Comparison of ENCODE assay signal across 1 cellular context in genomic region chr22:21652547-21653545, GRCh38.
TF ChIP-seq lines count a peak whose summit lies in the region.

No MANE protein-coding gene starts in this region.

TF ChIP-seq in A549, 52 proteins besides CTCF, POLR2A, EP300 and RAD21:
- TF ChIP-seq MYC (IDR thresholded peaks at IDR 0.05; ENCODE audit: borderline replicate concordance, low read length) (0 out of 2 replicates have a peak, but pooled peaks have one; percentile 1), GATA3 (IDR thresholded peaks at IDR 0.05; ENCODE audit: borderline replicate concordance) (no peak)
TF ChIP-seq in A549: peak in this region for 1.
